In the genomic region with DNA sequence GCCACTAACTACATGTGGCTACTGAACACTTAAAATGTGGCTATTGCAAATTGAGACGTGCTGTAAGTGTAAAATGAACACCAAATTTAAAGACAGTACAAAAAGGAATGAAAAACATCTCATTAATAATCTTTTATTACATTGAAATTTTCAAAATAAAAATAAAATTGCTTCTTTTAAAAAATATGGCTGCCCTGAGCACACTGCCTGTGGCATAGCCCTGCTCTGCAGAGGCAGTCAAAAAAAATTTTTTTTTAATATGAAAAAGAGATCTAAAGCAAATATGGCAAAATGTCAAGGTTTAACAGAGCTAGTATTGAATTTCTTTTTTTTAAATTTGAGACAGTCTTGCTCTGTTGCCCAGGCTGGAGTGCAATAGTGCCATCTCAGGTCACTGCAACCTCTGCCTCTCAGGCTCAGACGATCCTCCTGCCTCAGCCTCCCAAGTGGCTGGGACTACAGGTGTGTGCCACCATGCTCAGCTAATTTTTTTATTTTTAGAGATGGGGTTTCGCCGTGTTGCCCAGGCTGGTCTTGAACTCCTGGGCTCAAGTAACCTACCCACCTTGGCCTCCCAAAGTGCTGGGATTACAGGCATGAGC, we compare ENCODE assay signal across 9 cellular contexts. TPM values are rescaled to one million over a fixed set of nuclear protein-coding genes. Genes with fewer than 3 reads are reported as not detected.
DNase-seq lines count a peak whose midpoint lies in the region; ATAC-seq and TF ChIP-seq lines count a peak whose summit lies in the region.
"Had no signal": no experiment of that assay in that cellular context is flagged by ENCODE, and none has a peak within 500 bp of the region (broad histone marks: within the 10 kb centered on the region; RNA-seq: fewer than 3 reads in every experiment).

No MANE protein-coding gene starts in this region.

- peaks cover 7% of the 10 kb centered on the region for H3K36me3 ChIP-seq in BE2C
- H3K36me3 ChIP-seq: thoracic aorta had no signal

- H3K18ac ChIP-seq in H9 (ENCODE audit: insufficient read length, low read depth, low read length), result no peak overlapping the region

- H3T11ph ChIP-seq in H9 (ENCODE audit: low read length), result no peak overlapping the region

- H3K4me3 ChIP-seq in BE2C (ENCODE audit: low read depth, low read length), result no peak overlapping the region
- H3K4me3 ChIP-seq: lung, thoracic aorta had no signal

- no peaks in the 10 kb centered on the region for H4K20me1 ChIP-seq in H9 (ENCODE audit: control insufficient read depth, insufficient read depth, insufficient read length)

- H2BK5ac ChIP-seq in H9 (ENCODE audit: insufficient read length, low read length), result no peak overlapping the region

- no peak overlapping the region for H2BK12ac ChIP-seq in H9 (ENCODE audit: insufficient read length, low read depth, low read length)

- H3K4me1 Mint-ChIP-seq in H9 (no peaks in the 10 kb centered on the region; a peak in 1 of 4 replicates), nephron progenitor cell (peaks cover 11% of the 10 kb centered on the region)

- H4K8ac ChIP-seq in H9 (replicated peaks; ENCODE audit: insufficient read length, low read depth, low read length), result no peak overlapping the region

- no peak overlapping the region for H2AFZ ChIP-seq in H9 (ENCODE audit: low read length)

- DNase-seq in H9 (no peak), nephron progenitor cell (no peak), DMS153 treated with DMSO at 0.1 percent for 48 hours (lab: John Stamatoyannopoulos, UW; ENCODE audit: unreplicated experiment) (no peak), D341Med (ENCODE audit: low spot score) (no peak), BE2C (no peak)

- H3K14ac ChIP-seq in H9 (ENCODE audit: insufficient read depth, low read length), result no peak overlapping the region

- H3K9me3 Mint-ChIP-seq in H9 (no peaks in the 10 kb centered on the region), nephron progenitor cell (peaks cover 7% of the 10 kb centered on the region)

- H3K79me1 ChIP-seq in H9 (ENCODE audit: insufficient read depth, low read depth, low read length, poor library complexity, severe bottlenecking), result no peaks in the 10 kb centered on the region

- no peaks in the 10 kb centered on the region for H3K79me2 ChIP-seq in H9 (ENCODE audit: insufficient read depth, low read length)

- H4K91ac ChIP-seq in H9 (ENCODE audit: insufficient read length, low read depth, low read length), result no peak overlapping the region

- no CpG with 5 or more reads among the region's 4 CpGs for WGBS in H9 (ENCODE audit: extremely low coverage, insufficient read length, low lambda C conversion rate)

- H3K4ac ChIP-seq in H9 (ENCODE audit: low read depth, low read length), result no peak overlapping the region

- no peaks in the 10 kb centered on the region for H3K4me1 ChIP-seq in H9 (ENCODE audit: insufficient read depth, low read length)
- peaks cover 4% of the 10 kb centered on the region; the same call in 1 of the 2 replicates for H3K4me1 ChIP-seq in BE2C

- TF ChIP-seq CTCF in H9 (conservative IDR thresholded peaks at IDR 0.05), result peak; percentile 6; the same call in 1 of the 3 replicates
- peak; percentile 12 for TF ChIP-seq CTCF in nephron progenitor cell (IDR thresholded peaks at IDR 0.05)
- no peak for TF ChIP-seq CTCF in BE2C (IDR thresholded peaks at IDR 0.05; ENCODE audit: low read depth, low read length)

- no peak overlapping the region for H2BK20ac ChIP-seq in H9 (ENCODE audit: low read depth, low read length, poor library complexity, severe bottlenecking)

- H3K27ac Mint-ChIP-seq in H9 (no peak overlapping the region), nephron progenitor cell (no peak overlapping the region)

- H3K27me3 Mint-ChIP-seq in H9 (ENCODE audit: low read depth) (no peaks in the 10 kb centered on the region), nephron progenitor cell (ENCODE audit: low read depth, poor library complexity) (no peaks in the 10 kb centered on the region)

- no peak overlapping the region for H3K4me3 Mint-ChIP-seq in H9
- no peak overlapping the region for H3K4me3 Mint-ChIP-seq in nephron progenitor cell

- H3K9me3 ChIP-seq in H9 (ENCODE audit: control insufficient read depth, low read depth, low read length) (no peaks in the 10 kb centered on the region), BE2C (no peaks in the 10 kb centered on the region)
- H3K9me3 ChIP-seq: thoracic aorta had no signal

- no peak overlapping the region for H3K23ac ChIP-seq in H9 (ENCODE audit: insufficient read length, low read depth, low read length)

- no peak overlapping the region for H2AK5ac ChIP-seq in H9 (ENCODE audit: insufficient read length, low read length)

- H3K36me3 Mint-ChIP-seq in H9 (ENCODE audit: insufficient read depth in 1 of 3, low read depth in 3 of 3), result peaks cover 0 to 20% (median 19%) of the 10 kb centered on the region in 3 experiments; a peak in 6 of 7 replicates
- H3K36me3 Mint-ChIP-seq in nephron progenitor cell (ENCODE audit: low read depth), result peaks cover 34% of the 10 kb centered on the region

- no peak overlapping the region for H3K9ac ChIP-seq in H9 (ENCODE audit: extremely low read depth, insufficient read length, low read length)

- no peak overlapping the region for H2BK15ac ChIP-seq in H9 (ENCODE audit: low read depth, low read length)

- no peak overlapping the region for H4K5ac ChIP-seq in H9 (ENCODE audit: insufficient read length, low read depth, low read length)

- no peak overlapping the region for H3K4me2 ChIP-seq in H9 (ENCODE audit: insufficient read depth, insufficient read length, low read length)

- H3K23me2 ChIP-seq in H9 (ENCODE audit: insufficient read length, low read depth, low read length, poor library complexity, severe bottlenecking), result no peaks in the 10 kb centered on the region

- ATAC-seq in GM19035 (IDR thresholded peaks at IDR 0.05; ENCODE audit: unreplicated experiment) (peak; percentile 16), HG03521 (IDR thresholded peaks at IDR 0.05; ENCODE audit: unreplicated experiment) (peak; percentile 25)

- H3K27me3 ChIP-seq in H9 (ENCODE audit: insufficient read depth, low read length), result no peaks in the 10 kb centered on the region
- H3K27me3 ChIP-seq in BE2C, result no peaks in the 10 kb centered on the region

- no peak overlapping the region for H3K56ac ChIP-seq in H9 (ENCODE audit: insufficient read length, low read depth, low read length)

- no peak overlapping the region for H2BK120ac ChIP-seq in H9 (ENCODE audit: low read depth, low read length, poor library complexity, severe bottlenecking)

- no peak overlapping the region for H3K27ac ChIP-seq in H9 (ENCODE audit: insufficient read length, low read depth, low read length)
- H3K27ac ChIP-seq: thoracic aorta had no signal

RNA-seq across cellular contexts. Expression of a gene that starts 25.6 kb away (rescaled TPM):
- 34.9 and 38.2 TPM in 2 replicates for total RNA-seq in H9 (2021)
- 3.7 TPM for polyA plus RNA-seq in BE2C (2012; ENCODE audit: insufficient read depth, insufficient read length, low read depth)

RNA-seq across cellular contexts. Expression of a gene that starts 49.8 kb away (rescaled TPM):
- total RNA-seq in H9 (2021), result 10.3 and 11.4 TPM in 2 replicates
- 1.6 TPM for polyA plus RNA-seq in BE2C (2012; ENCODE audit: insufficient read depth, insufficient read length, low read depth)
